In the genomic region with DNA sequence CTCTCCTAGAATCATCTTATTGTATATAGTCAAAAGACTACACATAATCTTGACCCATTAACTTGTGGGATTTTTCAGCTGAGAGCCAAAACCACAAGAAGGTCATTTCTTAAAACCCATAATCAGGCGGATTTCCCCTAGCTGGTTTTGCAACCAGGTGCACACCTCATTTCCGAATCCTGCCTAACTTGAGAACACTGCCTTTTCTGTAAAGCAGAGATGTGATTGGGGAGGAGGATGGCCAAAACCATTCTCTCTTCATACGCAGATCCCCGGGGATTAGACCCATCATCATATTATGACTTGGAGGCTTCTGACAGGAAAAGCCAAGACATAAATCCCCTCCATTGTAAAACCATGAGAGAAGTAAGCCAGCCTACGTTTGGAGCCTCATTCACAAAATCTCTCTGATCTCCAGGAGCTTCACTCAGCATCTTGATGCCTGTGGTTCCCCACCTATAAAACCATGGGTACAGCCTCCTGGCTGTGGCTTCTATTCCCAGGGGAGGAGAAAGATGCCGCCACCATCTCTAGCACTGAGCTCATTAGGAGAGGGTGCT, we compare ENCODE assay signal across 13 cellular contexts.
DNase-seq lines count a peak whose midpoint lies in the region; ATAC-seq lines count a peak whose summit lies in the region.
"Had no signal": no experiment of that assay in that cellular context is flagged by ENCODE, and none has a peak within 500 bp of the region (broad histone marks: within the 10 kb centered on the region; RNA-seq: fewer than 3 reads in every experiment).

No MANE protein-coding gene starts in this region.

- peaks cover 0 to 7% of the 10 kb centered on the region in 2 donors for H3K9me3 Mint-ChIP-seq in effector memory CD8-positive, alpha-beta T cell
- H3K9me3 Mint-ChIP-seq: activated CD4-positive, alpha-beta memory T cell treated with anti-CD3 and anti-CD28 coated beads for 36 hours had no signal

- no peak overlapping the region for H3K4me3 Mint-ChIP-seq in effector memory CD8-positive, alpha-beta T cell
- H3K4me3 Mint-ChIP-seq: activated CD4-positive, alpha-beta memory T cell treated with anti-CD3 and anti-CD28 coated beads for 36 hours had no signal

- no peaks in the 10 kb centered on the region for H3K4me1 Mint-ChIP-seq in effector memory CD8-positive, alpha-beta T cell (ENCODE audit: low read depth in 2 of 2)

- DNase-seq in iris pigment epithelial cell (ENCODE audit: low read depth) (peak; percentile 86), CD1c-positive myeloid dendritic cell (ENCODE audit: extremely low spot score) (no peak), NCI-H2107 treated with DMSO at 0.1 percent for 48 hours (lab: John Stamatoyannopoulos, UW; ENCODE audit: unreplicated experiment) (no peak), mucosa of gallbladder (ENCODE audit: low spot score) (no peak)
- DNase-seq in effector memory CD8-positive, alpha-beta T cell, result no peak
- DNase-seq: activated CD4-positive, alpha-beta memory T cell treated with anti-CD3 and anti-CD28 coated beads for 36 hours; anterior cingulate cortex; DMS79 treated with DMSO at 0.1 percent for 48 hours; islet precursor cell; NCI-H1417 treated with DMSO at 0.1 percent for 48 hours had no signal

- H3K27me3 Mint-ChIP-seq in effector memory CD8-positive, alpha-beta T cell, result peaks cover 0 to 8% of the 10 kb centered on the region in 2 donors
- H3K27me3 Mint-ChIP-seq: activated CD4-positive, alpha-beta memory T cell treated with anti-CD3 and anti-CD28 coated beads for 36 hours had no signal

- ATAC-seq in GM19025 (IDR thresholded peaks at IDR 0.05; ENCODE audit: low read depth, unreplicated experiment) (peak; percentile 92), GM21786 (IDR thresholded peaks at IDR 0.05; ENCODE audit: unreplicated experiment) (peak; percentile 93), HG03280 (IDR thresholded peaks at IDR 0.05; ENCODE audit: unreplicated experiment) (peak; percentile 92)
- ATAC-seq in effector memory CD8-positive, alpha-beta T cell (replicated peaks), result no peak

- H3K36me3 Mint-ChIP-seq in effector memory CD8-positive, alpha-beta T cell (ENCODE audit: insufficient read depth), result no peaks in the 10 kb centered on the region
- H3K36me3 Mint-ChIP-seq: activated CD4-positive, alpha-beta memory T cell treated with anti-CD3 and anti-CD28 coated beads for 36 hours had no signal

- no peak overlapping the region for H3K27ac Mint-ChIP-seq in effector memory CD8-positive, alpha-beta T cell
- H3K27ac Mint-ChIP-seq: activated CD4-positive, alpha-beta memory T cell treated with anti-CD3 and anti-CD28 coated beads for 36 hours had no signal
